In the genomic region with DNA sequence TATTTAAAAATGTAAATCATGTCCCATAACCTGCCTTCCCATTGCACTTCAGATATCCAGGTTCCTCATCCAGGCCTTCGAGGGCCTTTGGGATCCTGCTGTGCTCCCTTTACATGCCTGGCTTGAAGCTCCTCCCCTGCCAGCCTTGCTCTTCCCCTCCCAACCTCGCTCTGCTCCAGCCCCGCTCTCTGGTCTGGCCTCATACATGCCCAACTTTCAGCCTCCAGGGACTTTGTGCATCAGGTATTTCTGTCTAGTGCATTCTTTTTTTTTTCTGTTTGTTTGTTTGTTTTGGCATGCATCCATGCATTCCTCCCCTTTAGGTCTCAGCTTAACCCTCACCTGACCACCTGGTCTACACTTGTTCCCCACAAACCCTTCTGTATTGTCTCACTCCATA, we compare ENCODE assay signal across 1 cellular context.
TF ChIP-seq lines count a peak whose summit lies in the region.

No MANE protein-coding gene starts in this region.

TF ChIP-seq in H1, 55 proteins besides CTCF, POLR2A, EP300 and RAD21:
- no peak for TF ChIP-seq EGR1 (IDR thresholded peaks at IDR 0.05; ENCODE audit: borderline replicate concordance, low read depth, low read length)
- TF ChIP-seq CHD2 (IDR thresholded peaks at IDR 0.05; ENCODE audit: low read length) = no peak
- TF ChIP-seq CBX8 (IDR thresholded peaks at IDR 0.05; ENCODE audit: borderline replicate concordance, low read depth, low read length) = no peak
- TF ChIP-seq, protein P1, sequence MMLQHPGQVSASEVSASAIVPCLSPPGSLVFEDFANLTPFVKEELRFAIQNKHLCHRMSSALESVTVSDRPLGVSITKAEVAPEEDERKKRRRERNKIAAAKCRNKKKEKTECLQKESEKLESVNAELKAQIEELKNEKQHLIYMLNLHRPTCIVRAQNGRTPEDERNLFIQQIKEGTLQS (IDR thresholded peaks at IDR 0.05; ENCODE audit: insufficient read depth, low read depth, low read length) = no peak
- TF ChIP-seq, protein P2, sequence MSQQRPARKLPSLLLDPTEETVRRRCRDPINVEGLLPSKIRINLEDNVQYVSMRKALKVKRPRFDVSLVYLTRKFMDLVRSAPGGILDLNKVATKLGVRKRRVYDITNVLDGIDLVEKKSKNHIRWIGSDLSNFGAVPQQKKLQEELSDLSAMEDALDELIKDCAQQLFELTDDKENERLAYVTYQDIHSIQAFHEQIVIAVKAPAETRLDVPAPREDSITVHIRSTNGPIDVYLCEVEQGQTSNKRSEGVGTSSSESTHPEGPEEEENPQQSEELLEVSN (IDR thresholded peaks at IDR 0.05) = no peak
- TF ChIP-seq BACH1 (IDR thresholded peaks at IDR 0.05; ENCODE audit: low read length) = no peak
